In genomic region chr16:917591-918061, GRCh38 we compare ENCODE assay signal across 33 cellular contexts.
"Had no signal": no experiment of that assay in that cellular context is flagged by ENCODE, and none has a peak within 500 bp of the region (broad histone marks: within the 10 kb centered on the region; RNA-seq: fewer than 3 reads in every experiment).

No MANE protein-coding gene starts in this region.

- H3K4me2 ChIP-seq: neural progenitor cell, smooth muscle cell had no signal

- H3K4me3 ChIP-seq: breast epithelium, colonic mucosa, gastroesophageal sphincter, left lung, neural progenitor cell, prostate gland, smooth muscle cell, upper lobe of left lung, vagina had no signal

- H3K9ac ChIP-seq: neural progenitor cell had no signal

- H3K4me1 ChIP-seq: breast epithelium, colonic mucosa, left lung, prostate gland, vagina had no signal

- H3K27me3 Mint-ChIP-seq: activated CD4-positive, alpha-beta T cell treated with anti-CD3 and anti-CD28 coated beads, Interleukin-2, amount 10 ng/mL, durations not matched to agents 7 days and 5 days; activated CD8-positive, alpha-beta T cell treated with anti-CD3 and anti-CD28 coated beads for 36 hours; activated naive CD4-positive, alpha-beta T cell treated with anti-CD3 and anti-CD28 coated beads, Interleukin-2, amount 50 U/mL, for 24 hours; activated naive CD8-positive, alpha-beta T cell treated with anti-CD3 and anti-CD28 coated beads, Interleukin-2, amount 50 U/mL, for 24 hours; activated T-helper 17 cell treated with anti-CD3 and anti-CD28 coated beads, Interleukin-2, amount 50 U/mL, for 72 hours; central memory CD8-positive, alpha-beta T cell; naive B cell; stimulated activated memory B cell treated with anti-CD40 and anti-IgM and Interleukin-4, amounts not matched to agents 10 μg/mL and 1 μg/mL and 100 μg/mL, for 72 hours; stimulated activated naive CD8-positive, alpha-beta T cell treated with anti-CD3 and anti-CD28 coated beads, Interleukin-15, amount 100 ng/mL, for 72 hours; T-helper 17 cell had no signal

- H3K4me1 Mint-ChIP-seq: activated CD4-positive, alpha-beta T cell treated with anti-CD3 and anti-CD28 coated beads, Interleukin-2, amount 10 ng/mL, durations not matched to agents 7 days and 5 days; activated naive CD8-positive, alpha-beta T cell treated with anti-CD3 and anti-CD28 coated beads, Interleukin-2, amount 50 U/mL, for 24 hours; activated T-helper 17 cell treated with anti-CD3 and anti-CD28 coated beads, Interleukin-2, amount 50 U/mL, for 72 hours; stimulated activated naive CD8-positive, alpha-beta T cell treated with anti-CD3 and anti-CD28 coated beads, Interleukin-15, amount 100 ng/mL, for 72 hours had no signal

- H3K36me3 ChIP-seq: breast epithelium, colonic mucosa, neural progenitor cell, prostate gland had no signal

- H3K9me3 Mint-ChIP-seq: activated CD4-positive, alpha-beta T cell treated with anti-CD3 and anti-CD28 coated beads, Interleukin-2, amount 10 ng/mL, durations not matched to agents 7 days and 5 days; activated CD8-positive, alpha-beta T cell treated with anti-CD3 and anti-CD28 coated beads for 36 hours; activated naive CD4-positive, alpha-beta T cell treated with anti-CD3 and anti-CD28 coated beads, Interleukin-2, amount 50 U/mL, for 24 hours; activated naive CD8-positive, alpha-beta T cell treated with anti-CD3 and anti-CD28 coated beads, Interleukin-2, amount 50 U/mL, for 24 hours; activated T-cell treated with anti-CD3 and anti-CD28 coated beads, Interleukin-2, amount 50 U/mL, for 4 hours; activated T-helper 17 cell treated with anti-CD3 and anti-CD28 coated beads, Interleukin-2, amount 50 U/mL, for 72 hours; central memory CD8-positive, alpha-beta T cell; stimulated activated naive CD8-positive, alpha-beta T cell treated with anti-CD3 and anti-CD28 coated beads, Interleukin-15, amount 100 ng/mL, for 72 hours had no signal

- H3K27ac ChIP-seq: breast epithelium, colonic mucosa, gastroesophageal sphincter, left lung, neural progenitor cell, prostate gland, upper lobe of left lung, vagina had no signal

- H2AFZ ChIP-seq: neural progenitor cell had no signal

- H3K27ac Mint-ChIP-seq: activated CD4-positive, alpha-beta T cell treated with anti-CD3 and anti-CD28 coated beads, Interleukin-2, amount 10 ng/mL, durations not matched to agents 7 days and 5 days; activated CD8-positive, alpha-beta T cell treated with anti-CD3 and anti-CD28 coated beads for 36 hours; activated naive CD4-positive, alpha-beta T cell treated with anti-CD3 and anti-CD28 coated beads, Interleukin-2, amount 50 U/mL, for 24 hours; activated naive CD8-positive, alpha-beta T cell treated with anti-CD3 and anti-CD28 coated beads, Interleukin-2, amount 50 U/mL, for 24 hours; activated T-helper 17 cell treated with anti-CD3 and anti-CD28 coated beads, Interleukin-2, amount 50 U/mL, for 72 hours; naive B cell; stimulated activated memory B cell treated with anti-CD40 and anti-IgM and Interleukin-4, amounts not matched to agents 10 μg/mL and 1 μg/mL and 100 μg/mL, for 72 hours; stimulated activated naive CD8-positive, alpha-beta T cell treated with anti-CD3 and anti-CD28 coated beads, Interleukin-15, amount 100 ng/mL, for 72 hours; T-helper 17 cell had no signal

- H3K9me3 ChIP-seq: breast epithelium, colonic mucosa, gastroesophageal sphincter, prostate gland, upper lobe of left lung, vagina had no signal

- H3K4me3 Mint-ChIP-seq: activated CD4-positive, alpha-beta T cell treated with anti-CD3 and anti-CD28 coated beads, Interleukin-2, amount 10 ng/mL, durations not matched to agents 7 days and 5 days; activated CD8-positive, alpha-beta T cell treated with anti-CD3 and anti-CD28 coated beads for 36 hours; activated naive CD4-positive, alpha-beta T cell treated with anti-CD3 and anti-CD28 coated beads, Interleukin-2, amount 50 U/mL, for 24 hours; activated naive CD8-positive, alpha-beta T cell treated with anti-CD3 and anti-CD28 coated beads, Interleukin-2, amount 50 U/mL, for 24 hours; activated T-cell treated with anti-CD3 and anti-CD28 coated beads, Interleukin-2, amount 50 U/mL, for 4 hours; activated T-helper 17 cell treated with anti-CD3 and anti-CD28 coated beads, Interleukin-2, amount 50 U/mL, for 72 hours; central memory CD8-positive, alpha-beta T cell; naive B cell; neural progenitor cell; stimulated activated memory B cell treated with anti-CD40 and anti-IgM and Interleukin-4, amounts not matched to agents 10 μg/mL and 1 μg/mL and 100 μg/mL, for 72 hours; stimulated activated naive CD8-positive, alpha-beta T cell treated with anti-CD3 and anti-CD28 coated beads, Interleukin-15, amount 100 ng/mL, for 72 hours; T-helper 17 cell had no signal

- DNase-seq: activated CD4-positive, alpha-beta T cell treated with anti-CD3 and anti-CD28 coated beads for 1 hour; activated CD4-positive, alpha-beta T cell treated with anti-CD3 and anti-CD28 coated beads, Interleukin-2, amount 10 ng/mL, durations not matched to agents 7 days and 5 days; activated CD8-positive, alpha-beta T cell treated with anti-CD3 and anti-CD28 coated beads for 36 hours; activated naive CD8-positive, alpha-beta T cell treated with anti-CD3 and anti-CD28 coated beads, Interleukin-2, amount 50 U/mL, for 24 hours; activated T-cell treated with anti-CD3 and anti-CD28 coated beads, Interleukin-2, amount 50 U/mL, for 4 hours; amygdala; effector memory CD4-positive, alpha-beta T cell; erythroblast; kidney glomerular epithelial cell; mammary epithelial cell; naive B cell; retina; stimulated activated CD4-positive, alpha-beta T cell treated with anti-CD3 and anti-CD28 coated beads, Interleukin-1b, Interleukin-23, amount 100 ng/mL, for 48 hours; stimulated activated CD4-positive, alpha-beta T cell treated with anti-CD3 and anti-CD28 coated beads, Interleukin-4, amount 100 ng/mL, for 4 hours; stimulated activated CD8-positive, alpha-beta memory T cell treated with anti-CD3 and anti-CD28 coated beads, Interleukin-4, amount 100 ng/mL, for 48 hours; stimulated activated naive CD8-positive, alpha-beta T cell treated with anti-CD3 and anti-CD28 coated beads, Interleukin-15, amount 100 ng/mL, for 72 hours; substantia nigra; T-helper 17 cell; T1000 had no signal

- H3K27me3 ChIP-seq: breast epithelium, colonic mucosa, gastroesophageal sphincter, left lung, neural progenitor cell, upper lobe of left lung, vagina had no signal

- ATAC-seq: activated CD8-positive, alpha-beta T cell treated with anti-CD3 and anti-CD28 coated beads for 36 hours; activated naive CD8-positive, alpha-beta T cell treated with anti-CD3 and anti-CD28 coated beads, Interleukin-2, amount 50 U/mL, for 24 hours; activated T-cell treated with anti-CD3 and anti-CD28 coated beads, Interleukin-2, amount 50 U/mL, for 4 hours; activated T-helper 17 cell treated with anti-CD3 and anti-CD28 coated beads, Interleukin-2, amount 50 U/mL, for 72 hours; gastroesophageal sphincter; left lung; SK-N-SH treated with all-trans-retinoic acid at 6 μM for 48 hours; stimulated activated memory B cell treated with anti-CD40 and anti-IgM and Interleukin-4, amounts not matched to agents 10 μg/mL and 1 μg/mL and 100 μg/mL, for 72 hours; stimulated activated naive CD8-positive, alpha-beta T cell treated with anti-CD3 and anti-CD28 coated beads, Interleukin-15, amount 100 ng/mL, for 72 hours; T-helper 17 cell had no signal
